In genomic region chr9:136644593-136645342, GRCh38 we compare ENCODE assay signal across 8 cellular contexts. TPM values are rescaled to one million over a fixed set of nuclear protein-coding genes. Genes with fewer than 3 reads are reported as not detected.
DNase-seq lines count a peak whose midpoint lies in the region; ATAC-seq and TF ChIP-seq lines count a peak whose summit lies in the region.

No MANE protein-coding gene starts in this region.

- H3K36me3 ChIP-seq in colonic mucosa (no peaks in the 10 kb centered on the region), lung (ENCODE audit: control insufficient read depth in 2 of 2, insufficient read depth in 2 of 2, low read length in 2 of 2) (no peaks in the 10 kb centered on the region)

- H3K9ac ChIP-seq in colonic mucosa (ENCODE audit: low read depth in 2 of 2, low read length in 2 of 2) = peak overlapping the region in 1 of 2 donors; percentile 3

- WGBS in lung, 2 donors = 5 to 11% methylated on average over 24 to 30 of the region's 30 CpGs

- no peak for TF ChIP-seq EP300 in Ishikawa (IDR thresholded peaks at IDR 0.05; ENCODE audit: borderline replicate concordance)

- peak; percentile 91 for TF ChIP-seq RAD21 in Ishikawa (IDR thresholded peaks at IDR 0.05; ENCODE audit: low read depth)

- peak overlapping the region; percentile 23 for H3K27ac ChIP-seq in colonic mucosa
- H3K27ac ChIP-seq in lung (ENCODE audit: low read depth in 1 of 2, low read length in 1 of 2) = peak overlapping the region; percentile 73 to 96

- H3K27me3 ChIP-seq in colonic mucosa = peaks cover 32% of the 10 kb centered on the region
- H3K27me3 ChIP-seq in lung (ENCODE audit: control insufficient read depth, insufficient read depth) = no peaks in the 10 kb centered on the region

- TF ChIP-seq CTCF in colonic mucosa (IDR thresholded peaks at IDR 0.05) (peak; percentile 88), lung (IDR thresholded peaks at IDR 0.05; ENCODE audit: control extremely low read depth, extremely low read depth) (peak; percentile 72)

- peak overlapping the region; percentile 1 for H3K4me3 ChIP-seq in colonic mucosa
- H3K4me3 ChIP-seq in lung = peak overlapping the region; percentile 10

- intact Hi-C loops in colonic mucosa (cut with DNase I) = no loop called here

- DNase-seq in ELF-1 (ENCODE audit: low read depth, low spot score) = peak; percentile 63
- DNase-seq in activated CD4-positive, alpha-beta T cell treated with anti-CD3 and anti-CD28 coated beads for 1 hour = peak; percentile 58
- DNase-seq in colonic mucosa = peak; percentile 50
- peak; percentile 75 for DNase-seq in lung (ENCODE audit: low spot score)
- DNase-seq in stimulated activated CD8-positive, alpha-beta memory T cell treated with anti-CD3 and anti-CD28 coated beads, Interleukin-12 subunit alpha, Interleukin-12 subunit beta, amount 100 ng/mL, for 24 hours (ENCODE audit: extremely low read depth) = peak; percentile 51
- no peak for DNase-seq in cortex of kidney (lab: John Stamatoyannopoulos, UW)

- ATAC-seq in lung (ENCODE audit: insufficient read depth, low FRiP score) = peak; percentile 85
- ATAC-seq in HG03135 (IDR thresholded peaks at IDR 0.05; ENCODE audit: unreplicated experiment) = no peak

- H3K4me1 ChIP-seq in colonic mucosa = peaks cover 12% of the 10 kb centered on the region
- H3K4me1 ChIP-seq in lung (ENCODE audit: control insufficient read depth in 2 of 2, insufficient read depth in 2 of 2, low read length in 2 of 2) = peaks cover 0 to 4% of the 10 kb centered on the region in 2 donors

- H3K9me3 ChIP-seq in colonic mucosa = no peaks in the 10 kb centered on the region
- H3K9me3 ChIP-seq in lung (ENCODE audit: control insufficient read depth in 2 of 2, insufficient read depth in 1 of 2, low read length in 1 of 2) = no peaks in the 10 kb centered on the region

TF ChIP-seq in Ishikawa, 13 proteins besides CTCF, POLR2A, EP300 and RAD21:
- TF ChIP-seq CREB1 (IDR thresholded peaks at IDR 0.05; ENCODE audit: low read depth) (no peak), ZBTB7A (IDR thresholded peaks at IDR 0.05; ENCODE audit: low read depth) (peak; percentile 90)
TF ChIP-seq in Ishikawa: peak in this region for 1.

RNA-seq across cellular contexts. Expression of gene EGFL7, which starts 17.9 kb away (rescaled TPM):
- total RNA-seq in colonic mucosa (10 to 100 TPM; 17.3 to 28.4 TPM), lung (100 to 1,000 TPM; 128 to 177 TPM)
- polyA plus RNA-seq in lung = 100 to 1,000 TPM; 275 to 379 TPM

RNA-seq across cellular contexts. Expression of gene AGPAT2, which starts 42.5 kb away (rescaled TPM):
- total RNA-seq in colonic mucosa (100 to 1,000 TPM; 197 to 372 TPM), lung (100 to 1,000 TPM in 1 of 2 donors, 10 to 100 TPM in 1; 81.7 to 184 TPM)
- polyA plus RNA-seq in lung = 100 to 1,000 TPM; 169 to 277 TPM

Comparison
In these comparisons a context has a peak if more than half of its experiments do, and no peak if none do; other contexts are left out.
1. RNA of gene EGFL7, which starts 17.9 kb away (total RNA-seq): 128 to 177 TPM in lung; 17.3 to 28.4 TPM in colonic mucosa; every median in the first group is over 4 times any median in the second.